Comparison of ENCODE assay signal across 24 cellular contexts in the genomic region with DNA sequence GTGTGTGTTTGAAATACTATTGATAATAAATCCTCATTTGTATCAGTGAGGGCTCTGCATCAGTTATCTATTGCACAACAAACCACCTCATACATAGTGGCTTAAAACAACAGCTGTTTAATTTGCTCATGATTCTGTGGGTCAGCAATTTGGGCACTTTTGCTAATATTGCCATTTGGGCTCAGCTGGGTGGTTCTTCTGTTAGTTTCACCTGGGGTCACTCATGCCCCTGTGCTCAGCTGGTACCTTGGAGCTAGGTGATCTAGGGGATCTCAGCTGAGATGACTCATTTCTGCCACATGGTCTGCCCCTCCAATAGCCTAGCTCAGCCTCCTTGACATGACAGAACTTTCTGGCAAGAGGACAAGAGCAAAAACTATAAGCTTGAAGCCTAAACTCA.
"Had no signal": no experiment of that assay in that cellular context is flagged by ENCODE, and none has a peak within 500 bp of the region (broad histone marks: within the 10 kb centered on the region; RNA-seq: fewer than 3 reads in every experiment).

No MANE protein-coding gene starts in this region.

- H3K4me3 ChIP-seq: ascending aorta, body of pancreas, cardiac muscle cell, MG63 had no signal

- H3K27ac ChIP-seq: ascending aorta, body of pancreas, cardiac muscle cell, KMS-11 had no signal

- DNase-seq: activated CD4-positive, alpha-beta T cell treated with anti-CD3 and anti-CD28 coated beads for 48 hours; activated CD4-positive, alpha-beta T cell treated with anti-CD3 and anti-CD28 coated beads, Interleukin-2, amount 50 U/mL, for 48 hours; activated CD4-positive, CD25-positive, alpha-beta regulatory T cell treated with anti-CD3 and anti-CD28 coated beads, Interleukin-2, amount 50 U/mL, for 72 hours; activated CD8-positive, alpha-beta memory T cell treated with anti-CD3 and anti-CD28 coated beads, Interleukin-2, amount 10 ng/mL, durations not matched to agents 7 days and 5 days; activated effector memory CD4-positive, alpha-beta T cell treated with Interleukin-2 at 50 U/mL for 16 hours; activated naive CD4-positive, alpha-beta T cell; activated T-cell treated with anti-CD3 and anti-CD28 coated beads, Interleukin-2, amount 50 U/mL, for 24 hours; body of pancreas; MG63; NCI-H1092; NCI-H1417 treated with DMSO at 0.1 percent for 48 hours; NCI-H1694 treated with DMSO at 0.1 percent for 48 hours; NCI-H2029 treated with DMSO at 0.1 percent for 48 hours; NCI-H510A treated with DMSO at 0.1 percent for 48 hours; SHP77 treated with DMSO at 0.1 percent for 48 hours; T-helper 17 cell; T-helper 9 cell had no signal

- H3K27me3 ChIP-seq: ascending aorta, body of pancreas, cardiac muscle cell, MG63 had no signal

- H3K36me3 ChIP-seq: ascending aorta, cardiac muscle cell, MG63 had no signal

- H3K9me3 ChIP-seq: ascending aorta, body of pancreas, MG63 had no signal

- ATAC-seq: activated CD8-positive, alpha-beta memory T cell treated with anti-CD3 and anti-CD28 coated beads, Interleukin-2, amount 10 ng/mL, durations not matched to agents 7 days and 5 days; body of pancreas; PC-3; T-helper 17 cell; WTC11 had no signal

- H3K9me3 Mint-ChIP-seq: activated naive CD4-positive, alpha-beta T cell treated with anti-CD3 and anti-CD28 coated beads, Interleukin-2, amount 50 U/mL, for 24 hours; activated T-cell treated with anti-CD3 and anti-CD28 coated beads, Interleukin-2, amount 50 U/mL, for 24 hours; activated T-helper 1 cell treated with anti-CD3 and anti-CD28 coated beads, Interleukin-12 subunit alpha, Interleukin-12 subunit beta, Interleukin-2, Interleukin-4 antibody, amounts not matched to agents 30 ng/mL and 10 ng/mL and 1 ng/mL, durations not matched to agents 14 hours and 24 hours and 36 hours had no signal

- H3K9ac ChIP-seq: KMS-11 had no signal

- H3K27ac Mint-ChIP-seq: activated CD8-positive, alpha-beta memory T cell treated with anti-CD3 and anti-CD28 coated beads, Interleukin-2, amount 10 ng/mL, durations not matched to agents 7 days and 5 days; activated naive CD4-positive, alpha-beta T cell treated with anti-CD3 and anti-CD28 coated beads, Interleukin-2, amount 50 U/mL, for 24 hours; activated T-cell treated with anti-CD3 and anti-CD28 coated beads, Interleukin-2, amount 50 U/mL, for 24 hours; activated T-helper 1 cell treated with anti-CD3 and anti-CD28 coated beads, Interleukin-12 subunit alpha, Interleukin-12 subunit beta, Interleukin-2, Interleukin-4 antibody, amounts not matched to agents 30 ng/mL and 10 ng/mL and 1 ng/mL, durations not matched to agents 14 hours and 24 hours and 36 hours; T-helper 17 cell; WTC11 had no signal

- H3K4me1 ChIP-seq: ascending aorta had no signal

- H3K4me3 Mint-ChIP-seq: activated CD8-positive, alpha-beta memory T cell treated with anti-CD3 and anti-CD28 coated beads, Interleukin-2, amount 10 ng/mL, durations not matched to agents 7 days and 5 days; activated naive CD4-positive, alpha-beta T cell treated with anti-CD3 and anti-CD28 coated beads, Interleukin-2, amount 50 U/mL, for 24 hours; activated T-cell treated with anti-CD3 and anti-CD28 coated beads, Interleukin-2, amount 50 U/mL, for 24 hours; activated T-helper 1 cell treated with anti-CD3 and anti-CD28 coated beads, Interleukin-12 subunit alpha, Interleukin-12 subunit beta, Interleukin-2, Interleukin-4 antibody, amounts not matched to agents 30 ng/mL and 10 ng/mL and 1 ng/mL, durations not matched to agents 14 hours and 24 hours and 36 hours; T-helper 17 cell; WTC11 had no signal

- H3K4me2 ChIP-seq: KMS-11 had no signal

- H3K36me3 Mint-ChIP-seq: activated CD8-positive, alpha-beta memory T cell treated with anti-CD3 and anti-CD28 coated beads, Interleukin-2, amount 10 ng/mL, durations not matched to agents 7 days and 5 days; activated naive CD4-positive, alpha-beta T cell treated with anti-CD3 and anti-CD28 coated beads, Interleukin-2, amount 50 U/mL, for 24 hours; WTC11 had no signal
